ENCODE assay signal across 8 cellular contexts in genomic region chr11:71928739-71929443, GRCh38. TPM values are rescaled to one million over a fixed set of nuclear protein-coding genes. Genes with fewer than 3 reads are reported as not detected.
DNase-seq lines count a peak whose midpoint lies in the region; FAIRE-seq and TF ChIP-seq lines count a peak whose summit lies in the region.

RNF121 (plus strand) TSS chr11:71929046; CDS start chr11:71929062, 16 bp downstream.

- intact Hi-C loops in stomach (cut with DNase I; ENCODE audit: low total_unique reads), result no loop called here

- H3K4me1 ChIP-seq in Loucy (ENCODE audit: insufficient read depth, low read length, poor library complexity, severe bottlenecking), result peaks cover 42% of the 10 kb centered on the region
- peaks cover 12 to 64% (median 46%) of the 10 kb centered on the region in 4 donors for H3K4me1 ChIP-seq in stomach

- peaks cover 33% of the 10 kb centered on the region for H3K4me1 Mint-ChIP-seq in nephron progenitor cell

- H2AFZ ChIP-seq in Loucy (ENCODE audit: low read length), result peak within 1 kb of the TSS; percentile 85

- H3K9me2 ChIP-seq in Loucy (replicated peaks; ENCODE audit: low read depth, low read length), result no peaks in the 10 kb centered on the region

- H3K27me3 ChIP-seq in Loucy (ENCODE audit: insufficient read depth, low read length, poor library complexity, severe bottlenecking), result no peaks in the 10 kb centered on the region
- H3K27me3 ChIP-seq in stomach, result no peaks in the 10 kb centered on the region

- peaks cover 19% of the 10 kb centered on the region for H3K36me3 Mint-ChIP-seq in nephron progenitor cell (ENCODE audit: low read depth)

- H3K79me2 ChIP-seq in Loucy (ENCODE audit: insufficient read depth, low read length), result peaks cover 63% of the 10 kb centered on the region

- TF ChIP-seq CTCF in Loucy (conservative IDR thresholded peaks at IDR 0.05; ENCODE audit: low read length), result no peak
- no peak for TF ChIP-seq CTCF in fibroblast of the aortic adventitia (IDR thresholded peaks at IDR 0.05; ENCODE audit: insufficient read depth, low read length)
- no peak for TF ChIP-seq CTCF in nephron progenitor cell (IDR thresholded peaks at IDR 0.05)
- no peak for TF ChIP-seq CTCF in stomach (IDR thresholded peaks at IDR 0.05)

- DNase-seq in EH (ENCODE audit: low read depth) (peak; percentile 95), H54 (ENCODE audit: insufficient read length, low spot score) (peak; percentile 86), fibroblast of the aortic adventitia (ENCODE audit: low read depth) (peak; percentile 93), nephron progenitor cell (peak; percentile 98), stomach (peak; percentile 98)
- DNase-seq in activated effector memory CD4-positive, alpha-beta T cell treated with Interleukin-2 at 50 U/mL for 16 hours, result peak; percentile 95

- no peak for FAIRE-seq in H54 (lab: Jason Lieb, UNC)

- peak within 1 kb of the TSS; percentile 75 to 93 (median 91) for H3K27ac ChIP-seq in stomach

- H3K27me3 Mint-ChIP-seq in nephron progenitor cell (ENCODE audit: low read depth, poor library complexity), result peaks cover 5% of the 10 kb centered on the region

- peak; percentile 93 for TF ChIP-seq POLR2A in H54 (IDR thresholded peaks at IDR 0.05; ENCODE audit: low read depth, low read length)
- peak; percentile 90 for TF ChIP-seq POLR2A in Raji (IDR thresholded peaks at IDR 0.05; ENCODE audit: insufficient read depth, low read depth, low read length)
- TF ChIP-seq POLR2A in stomach (IDR thresholded peaks at IDR 0.05), result peak in 1 of 4 donors; percentile 55

- peak within 1 kb of the TSS; percentile 80 for H3K4me2 ChIP-seq in Loucy (ENCODE audit: low read depth, low read length, poor library complexity, severe bottlenecking)

- H3K4me3 ChIP-seq in Loucy (ENCODE audit: low read length, poor library complexity, severe bottlenecking), result peak within 1 kb of the TSS; percentile 75
- H3K4me3 ChIP-seq in fibroblast of the aortic adventitia (ENCODE audit: low read depth, low read length), result peak within 1 kb of the TSS; percentile 99
- peak within 1 kb of the TSS; percentile 88 to 98 (median 93) for H3K4me3 ChIP-seq in stomach

- 0 to 1% (median 0%) methylated on average over 31 of the region's 31 CpGs for WGBS in stomach, 5 donors

- peak within 1 kb of the TSS; percentile 99 for H3K27ac Mint-ChIP-seq in nephron progenitor cell

- no peaks in the 10 kb centered on the region for H3K9me3 Mint-ChIP-seq in nephron progenitor cell

- H3K9me3 ChIP-seq in Loucy (ENCODE audit: insufficient read depth, low read depth, low read length) (no peaks in the 10 kb centered on the region), stomach (no peaks in the 10 kb centered on the region)

- H4K20me1 ChIP-seq in Loucy (ENCODE audit: insufficient read depth, low read length, poor library complexity, severe bottlenecking), result peaks cover 18% of the 10 kb centered on the region

- H3K36me3 ChIP-seq in Loucy (ENCODE audit: insufficient read depth, low read length) (no peaks in the 10 kb centered on the region), stomach (peaks cover 0 to 11% (median 10%) of the 10 kb centered on the region in 4 donors)

- no peaks in the 10 kb centered on the region for H3F3A ChIP-seq in Loucy (ENCODE audit: low read depth)

- H3K9ac ChIP-seq in Loucy (ENCODE audit: low read depth, low read length, poor library complexity, severe bottlenecking), result peak within 1 kb of the TSS; percentile 84

- TF ChIP-seq EP300 in stomach (IDR thresholded peaks at IDR 0.05), result no peak

- H3K4me3 Mint-ChIP-seq in nephron progenitor cell, result peak within 1 kb of the TSS; percentile 99

RNA-seq across cellular contexts. Expression of gene RNF121, which starts in this region (rescaled TPM):
- 13.0 and 22.9 TPM in 2 replicates for total RNA-seq in fibroblast of the aortic adventitia (ENCODE audit: low replicate concordance)
- 100 to 1,000 TPM in 1 of 5 donors, 10 to 100 TPM in 4; 13.0 to 363 (median 24.3) TPM for total RNA-seq in stomach
- 10 to 100 TPM; 10.0 to 17.7 (median 12.1) TPM for polyA plus RNA-seq in stomach

Comparison
In these comparisons a context has a peak if more than half of its experiments do, and no peak if none do; other contexts are left out.
1. Peak in every context shown above with its lines: DNase-seq, H3K4me3 ChIP-seq and H3K27ac ChIP-seq.